19 cellular contexts compared by ENCODE assay signal in the genomic region with DNA sequence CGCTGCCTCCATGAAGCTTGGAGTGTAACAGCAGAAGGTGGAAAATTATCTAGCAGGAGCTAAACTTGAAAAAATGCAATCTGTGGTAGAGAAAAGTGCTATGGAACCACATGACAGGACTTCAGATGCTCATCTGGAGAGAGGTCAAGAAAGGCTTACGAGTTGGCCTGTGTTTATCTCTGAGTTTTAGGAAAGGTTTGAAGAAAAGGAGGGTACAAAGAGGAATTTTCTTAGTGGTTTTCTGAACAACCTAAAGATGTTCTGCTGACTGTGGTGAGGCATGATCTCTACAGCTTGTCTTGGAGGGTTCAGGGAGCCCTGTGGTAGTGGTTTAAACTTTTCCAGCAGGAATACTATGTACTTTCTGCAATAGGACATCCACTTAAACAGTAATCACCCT.
"Had no signal": no experiment of that assay in that cellular context is flagged by ENCODE, and none has a peak within 500 bp of the region (broad histone marks: within the 10 kb centered on the region; RNA-seq: fewer than 3 reads in every experiment).

No MANE protein-coding gene starts in this region.

- H3K4me3 ChIP-seq: MG63 had no signal

- DNase-seq: Karpas-422, KG1, NCI-H1092 treated with DMSO at 0.1 percent for 48 hours, NCI-H1436, NCI-H187, NCI-H2029, NCI-H2081 treated with DMSO at 0.1 percent for 48 hours, NCI-H2171, NCI-H226, NCI-H446, NCI-H510A, NCI-H524 treated with DMSO at 0.1 percent for 48 hours, NCI-H69, NCI-H774, PC-3, SHP77, SK-N-SH had no signal

- ATAC-seq: Panc1, PC-3 had no signal
